ENCODE assay signal across 11 cellular contexts in the genomic region with DNA sequence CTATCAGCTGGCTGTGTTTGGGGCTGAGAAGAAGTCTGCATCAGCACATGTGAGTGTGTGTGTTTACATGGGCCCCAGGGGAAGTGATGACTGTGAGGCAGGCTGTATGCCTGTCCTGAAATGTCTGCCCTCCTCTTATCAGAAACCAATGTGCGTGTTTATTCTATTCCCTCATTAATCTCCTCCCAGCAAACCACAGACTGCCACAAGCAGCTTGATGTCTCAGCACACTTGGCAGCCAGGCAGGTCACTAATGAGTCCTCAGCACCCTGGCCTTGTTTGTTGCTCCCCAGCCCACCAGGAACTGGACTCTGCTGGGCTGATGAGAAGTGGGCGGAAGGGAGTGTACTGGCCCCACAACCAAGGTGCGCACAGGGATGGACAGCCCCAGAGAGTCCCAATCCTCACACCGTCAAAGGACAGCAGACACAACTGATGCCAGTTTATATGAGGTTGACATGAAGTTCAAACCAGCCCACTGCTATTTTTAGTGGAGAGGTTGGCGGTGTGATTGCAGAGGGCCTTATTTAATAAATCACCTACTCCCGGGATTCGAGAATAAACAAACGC.
DNase-seq lines count a peak whose midpoint lies in the region; ATAC-seq and TF ChIP-seq lines count a peak whose summit lies in the region.
"Had no signal": no experiment of that assay in that cellular context is flagged by ENCODE, and none has a peak within 500 bp of the region (broad histone marks: within the 10 kb centered on the region; RNA-seq: fewer than 3 reads in every experiment).

No MANE protein-coding gene starts in this region.

- H3K79me2 ChIP-seq in DOHH2 (ENCODE audit: control insufficient read depth, low read length) (no peaks in the 10 kb centered on the region), Karpas-422 (ENCODE audit: low read length) (no peaks in the 10 kb centered on the region)

- peak; percentile 62 for ATAC-seq in body of pancreas

- H3K9ac ChIP-seq in Karpas-422 (ENCODE audit: low read length) = no peak overlapping the region

- peaks cover 6% of the 10 kb centered on the region for H3K9me3 Mint-ChIP-seq in T-helper 2 cell treated with Interferon-gamma antibody and Interleukin-4, amounts not matched to agents 5 μg/mL and 100 μg/mL, for 36 hours

- peak; percentile 79 for DNase-seq in NCI-H2029 (lab: John Stamatoyannopoulos, UW)
- DNase-seq in body of pancreas = peak in 3 of 4 donors; percentile 28 to 54 (median 39)
- DNase-seq in non-pigmented ciliary epithelial cell (ENCODE audit: low read depth) = peak; percentile 17
- no peak for DNase-seq in Karpas-422
- no peak for DNase-seq in T-helper 2 cell treated with Interferon-gamma antibody and Interleukin-4, amounts not matched to agents 5 μg/mL and 100 μg/mL, for 36 hours (ENCODE audit: low spot score)
- no peak for DNase-seq in ureter (ENCODE audit: low spot score)
- no peak for DNase-seq in NCI-H524 treated with DMSO at 0.1 percent for 48 hours (lab: John Stamatoyannopoulos, UW)
- DNase-seq: GOT3 had no signal

- intact Hi-C loops in body of pancreas (cut with DNase I) = no loop called here

- H3K4me2 ChIP-seq in DOHH2 (ENCODE audit: low read length) = peak overlapping the region; percentile 14; the same call in 1 of the 2 replicates
- no peak overlapping the region for H3K4me2 ChIP-seq in Karpas-422 (ENCODE audit: low read depth, low read length, poor library complexity, severe bottlenecking)

- no peaks in the 10 kb centered on the region for H3F3A ChIP-seq in DOHH2 (ENCODE audit: control insufficient read depth, insufficient read depth)

- H3K9me2 ChIP-seq in DOHH2 (replicated peaks; ENCODE audit: control insufficient read depth, low read length) (no peaks in the 10 kb centered on the region), Karpas-422 (replicated peaks; ENCODE audit: insufficient read depth, low read length) (no peaks in the 10 kb centered on the region)

- H3K4me3 ChIP-seq in DOHH2 (ENCODE audit: low read length) (no peak overlapping the region), body of pancreas (no peak overlapping the region), Karpas-422 (ENCODE audit: low read length) (no peak overlapping the region)

- no peak for TF ChIP-seq CTCF in DOHH2 (IDR thresholded peaks at IDR 0.05; ENCODE audit: low read depth, low read length, poor library complexity, severe bottlenecking)
- no peak for TF ChIP-seq CTCF in body of pancreas (IDR thresholded peaks at IDR 0.05)

- no peak overlapping the region for H3K27ac Mint-ChIP-seq in T-helper 2 cell treated with Interferon-gamma antibody and Interleukin-4, amounts not matched to agents 5 μg/mL and 100 μg/mL, for 36 hours
- H3K27ac Mint-ChIP-seq: activated naive CD4-positive, alpha-beta T cell treated with anti-CD3 and anti-CD28 coated beads, Interleukin-2, amount 50 U/mL, for 72 hours; T-helper 1 cell treated with Interleukin-12 subunit alpha and Interleukin-12 subunit beta and Interleukin-4 antibody, amounts not matched to agents 30 μg/mL and 1 μg/mL, for 36 hours had no signal

- H3K4me1 Mint-ChIP-seq in T-helper 2 cell treated with Interferon-gamma antibody and Interleukin-4, amounts not matched to agents 5 μg/mL and 100 μg/mL, for 36 hours (ENCODE audit: low read depth) = peaks cover 3% of the 10 kb centered on the region

- H3K27me3 ChIP-seq in DOHH2 (ENCODE audit: control insufficient read depth, low read length) (no peaks in the 10 kb centered on the region), body of pancreas (no peaks in the 10 kb centered on the region), Karpas-422 (ENCODE audit: low read length) (no peaks in the 10 kb centered on the region)

- H3K4me3 Mint-ChIP-seq in T-helper 2 cell treated with Interferon-gamma antibody and Interleukin-4, amounts not matched to agents 5 μg/mL and 100 μg/mL, for 36 hours = no peak overlapping the region
- H3K4me3 Mint-ChIP-seq: T-helper 1 cell treated with Interleukin-12 subunit alpha and Interleukin-12 subunit beta and Interleukin-4 antibody, amounts not matched to agents 30 μg/mL and 1 μg/mL, for 36 hours had no signal

- H3K27ac ChIP-seq in DOHH2 (ENCODE audit: low read depth, low read length) (no peak overlapping the region), body of pancreas (no peak overlapping the region), Karpas-422 (ENCODE audit: low read length) (no peak overlapping the region)

- H3K27me3 Mint-ChIP-seq in T-helper 2 cell treated with Interferon-gamma antibody and Interleukin-4, amounts not matched to agents 5 μg/mL and 100 μg/mL, for 36 hours (ENCODE audit: low read depth) = no peaks in the 10 kb centered on the region

- H4K20me1 ChIP-seq in DOHH2 (ENCODE audit: control insufficient read depth, insufficient read depth, low read depth, low read length) (no peaks in the 10 kb centered on the region), Karpas-422 (ENCODE audit: insufficient read depth, low read depth, low read length) (no peaks in the 10 kb centered on the region)

- no peaks in the 10 kb centered on the region for H3K36me3 Mint-ChIP-seq in T-helper 2 cell treated with Interferon-gamma antibody and Interleukin-4, amounts not matched to agents 5 μg/mL and 100 μg/mL, for 36 hours (ENCODE audit: low read depth)

- H3K9me3 ChIP-seq in DOHH2 (ENCODE audit: control insufficient read depth, insufficient read depth, low read length) (no peaks in the 10 kb centered on the region), body of pancreas (no peaks in the 10 kb centered on the region), Karpas-422 (ENCODE audit: low read length) (no peaks in the 10 kb centered on the region)

- no peak for TF ChIP-seq POLR2A in body of pancreas (IDR thresholded peaks at IDR 0.05)

- H2AFZ ChIP-seq in Karpas-422 (ENCODE audit: low read length) = no peak overlapping the region

- H3K4me1 ChIP-seq in DOHH2 (ENCODE audit: control insufficient read depth, low read length) (peaks cover 9% of the 10 kb centered on the region), body of pancreas (no peaks in the 10 kb centered on the region), Karpas-422 (ENCODE audit: low read length) (no peaks in the 10 kb centered on the region)

- no peaks in the 10 kb centered on the region for H3K36me3 ChIP-seq in DOHH2 (ENCODE audit: control insufficient read depth, low read length)
- no peaks in the 10 kb centered on the region for H3K36me3 ChIP-seq in body of pancreas (replicated peaks in 1 of 2; ENCODE audit: insufficient read depth in 1 of 2, low read depth in 2 of 2)
- no peaks in the 10 kb centered on the region for H3K36me3 ChIP-seq in Karpas-422 (ENCODE audit: insufficient read depth, low read length)

- WGBS in body of pancreas, 2 donors = 31 to 39% methylated on average over 6 to 8 of the region's 8 CpGs

Comparison
In these comparisons a context has a peak if more than half of its experiments do, and no peak if none do; other contexts are left out.
1. DNase-seq: peak in NCI-H2029 (single experiment), body of pancreas (3 of 4) and non-pigmented ciliary epithelial cell (single experiment); none in Karpas-422 (single experiment), T-helper 2 cell treated with Interferon-gamma antibody and Interleukin-4, amounts not matched to agents 5 μg/mL and 100 μg/mL, for 36 hours (single experiment), ureter (single experiment) and NCI-H524 treated with DMSO at 0.1 percent for 48 hours (single experiment).